ENCODE assay signal across 1 cellular context in genomic region chr11:875769-876301, GRCh38.
A peak's percentile ranks its signal among the peaks of the same experiment; 100 is the strongest.
TF ChIP-seq lines count a peak whose summit lies in the region.

No MANE protein-coding gene starts in this region.

TF ChIP-seq in K562, 482 proteins besides CTCF, POLR2A, EP300 and RAD21 (continued from another document and continues in another):
- TF ChIP-seq ZNF592 (IDR thresholded peaks at IDR 0.05) (peak; percentile 75; the same call in 1 of the 2 replicates), CREB1 (IDR thresholded peaks at IDR 0.05) (no peak), CREB1 (CRISPR knock-in tag; IDR thresholded peaks at IDR 0.05) (peak; percentile 53; the same call in 1 of the 2 replicates), ATF7 (IDR thresholded peaks at IDR 0.05) (peak; percentile 58; the same call in 1 of the 2 replicates), PHF21A (IDR thresholded peaks at IDR 0.05; ENCODE audit: borderline replicate concordance, low read depth) (0 out of 2 replicates have a peak, but pooled peaks have one; percentile 18), EGR1 (conservative IDR thresholded peaks at IDR 0.05) (peak; percentile 67), PURB (CRISPR knock-in tag; IDR thresholded peaks at IDR 0.05; ENCODE audit: low read depth) (no peak), CBFA2T2 (conservative IDR thresholded peaks at IDR 0.05) (peak; percentile 97), ELK1 (CRISPR knock-in tag; IDR thresholded peaks at IDR 0.05) (no peak), CBFA2T3 (IDR thresholded peaks at IDR 0.05) (peak; percentile 98), MITF (IDR thresholded peaks at IDR 0.05) (0 out of 2 replicates have a peak, but pooled peaks have one; percentile 12), JUND (IDR thresholded peaks at IDR 0.05; ENCODE audit: borderline replicate concordance, low read depth, low read length) (peak; percentile 56; the same call in 1 of the 2 replicates), JUND (tag; IDR thresholded peaks at IDR 0.05; ENCODE audit: borderline replicate concordance, low read depth, low read length) (no peak), ZNF274 (IDR thresholded peaks at IDR 0.05; ENCODE audit: borderline replicate concordance, low read depth, low read length) (0 out of 2 replicates have a peak, but pooled peaks have one; percentile 60), GATAD2B (IDR thresholded peaks at IDR 0.05; ENCODE audit: borderline replicate concordance) (peak; percentile 50), STAT5A (IDR thresholded peaks at IDR 0.05; ENCODE audit: borderline replicate concordance, low read length) (peak; percentile 86), RNF2 (IDR thresholded peaks at IDR 0.05) (peak; percentile 58; the same call in 1 of the 2 replicates), VEZF1 (CRISPR knock-in tag; IDR thresholded peaks at IDR 0.05) (peak; percentile 54), TCF7 (IDR thresholded peaks at IDR 0.05; ENCODE audit: borderline replicate concordance) (peak; percentile 41; the same call in 1 of the 2 replicates), TAL1 (IDR thresholded peaks at IDR 0.05) (peak; percentile 95), ZNF197 (CRISPR knock-in tag; IDR thresholded peaks at IDR 0.05; ENCODE audit: low read depth) (no peak), MIER1 (IDR thresholded peaks at IDR 0.05; ENCODE audit: low read depth) (0 out of 2 replicates have a peak, but pooled peaks have one; percentile 35), ZBTB34 (CRISPR knock-in tag; IDR thresholded peaks at IDR 0.05) (no peak), CREM (IDR thresholded peaks at IDR 0.05; ENCODE audit: low read depth) (peak; percentile 41), ZSCAN29 (IDR thresholded peaks at IDR 0.05) (no peak), CC2D1A (IDR thresholded peaks at IDR 0.05) (peak; percentile 77; the same call in 1 of the 2 replicates), SMAD2 (IDR thresholded peaks at IDR 0.05; ENCODE audit: low read depth, low read length) (no peak), ARID4B (CRISPR knock-in tag; IDR thresholded peaks at IDR 0.05) (no peak), MAZ (CRISPR knock-in tag; conservative IDR thresholded peaks at IDR 0.05 in 1 of 2, IDR thresholded peaks at IDR 0.05 in 1 of 2) (peak; percentile 41 to 43; a peak in 2 of 4 replicates), SLC30A9 (CRISPR knock-in tag; IDR thresholded peaks at IDR 0.05) (no peak), ELF4 (CRISPR knock-in tag; IDR thresholded peaks at IDR 0.05) (peak; percentile 46; the same call in 1 of the 2 replicates), DACH1 (IDR thresholded peaks at IDR 0.05; ENCODE audit: partially characterized antibody) (peak; percentile 49), ESRRA (IDR thresholded peaks at IDR 0.05; ENCODE audit: borderline replicate concordance, low read depth) (no peak), ZBTB11 (CRISPR knock-in tag; IDR thresholded peaks at IDR 0.05) (peak in 1 of 3 experiments; percentile 57; a peak in 1 of 6 replicates), NFIC (IDR thresholded peaks at IDR 0.05) (peak; percentile 85), HES1 (IDR thresholded peaks at IDR 0.05; ENCODE audit: low read depth) (no peak), KAT7 (CRISPR knock-in tag; IDR thresholded peaks at IDR 0.05; ENCODE audit: borderline replicate concordance) (0 out of 2 replicates have a peak, but pooled peaks have one; percentile 42)
